Comparison of ENCODE assay signal across 16 cellular contexts in genomic region chr11:330307-330693, GRCh38. TPM values are rescaled to one million over a fixed set of nuclear protein-coding genes. Genes with fewer than 3 reads are reported as not detected.
A peak's percentile ranks its signal among the peaks of the same experiment; 100 is the strongest.
DNase-seq lines count a peak whose midpoint lies in the region; ATAC-seq, FAIRE-seq and TF ChIP-seq lines count a peak whose summit lies in the region.
"Had no signal": no experiment of that assay in that cellular context is flagged by ENCODE, and none has a peak within 500 bp of the region (broad histone marks: within the 10 kb centered on the region; RNA-seq: fewer than 3 reads in every experiment).

No MANE protein-coding gene starts in this region.

- H3K4me1 ChIP-seq in K562 (replicated peaks in 1 of 2; ENCODE audit: control insufficient read depth in 2 of 2, insufficient read depth in 2 of 2, low read length in 2 of 2) (peaks cover 50 to 58% of the 10 kb centered on the region in 2 experiments), neural progenitor cell (peaks cover 21% of the 10 kb centered on the region)

- H3K4me1 Mint-ChIP-seq in activated CD4-positive, alpha-beta T cell treated with anti-CD3 and anti-CD28 coated beads, Interleukin-2, amount 10 ng/mL, durations not matched to agents 7 days and 5 days: peaks cover 78% of the 10 kb centered on the region
- H3K4me1 Mint-ChIP-seq in neural progenitor cell: peaks cover 56% of the 10 kb centered on the region
- peaks cover 5% of the 10 kb centered on the region for H3K4me1 Mint-ChIP-seq in glutamatergic neuron (ENCODE audit: low read depth, unreplicated experiment)

- FAIRE-seq in K562 (lab: Jason Lieb, UNC): no peak
- FAIRE-seq: A549 had no signal

- no peaks in the 10 kb centered on the region for H3K9me1 ChIP-seq in K562 (ENCODE audit: control insufficient read depth, insufficient read depth, low read length)

- in situ Hi-C loops in K562 (cut with MboI): no loop called here

- BruUV-seq in K562 (replicated peaks; lab: Mats Ljungman, UMichigan): no TSS peak

- no peak overlapping the region for H3K4me3 Mint-ChIP-seq in activated CD4-positive, alpha-beta T cell treated with anti-CD3 and anti-CD28 coated beads, Interleukin-2, amount 10 ng/mL, durations not matched to agents 7 days and 5 days
- H3K4me3 Mint-ChIP-seq in neural progenitor cell: no peak overlapping the region
- no peak overlapping the region for H3K4me3 Mint-ChIP-seq in glutamatergic neuron (ENCODE audit: unreplicated experiment)

- no peak for TF ChIP-seq RAD21 in K562 (CRISPR knock-in tag; conservative IDR thresholded peaks at IDR 0.05 in 1 of 2, IDR thresholded peaks at IDR 0.05 in 1 of 2)

- H3K36me3 Mint-ChIP-seq in activated CD4-positive, alpha-beta T cell treated with anti-CD3 and anti-CD28 coated beads, Interleukin-2, amount 10 ng/mL, durations not matched to agents 7 days and 5 days (ENCODE audit: low read depth): peaks cover 15% of the 10 kb centered on the region
- H3K36me3 Mint-ChIP-seq in neural progenitor cell (peaks cover 4% of the 10 kb centered on the region), glutamatergic neuron (ENCODE audit: unreplicated experiment) (no peaks in the 10 kb centered on the region)

- H3K27ac Mint-ChIP-seq in activated CD4-positive, alpha-beta T cell treated with anti-CD3 and anti-CD28 coated beads, Interleukin-2, amount 10 ng/mL, durations not matched to agents 7 days and 5 days: peak overlapping the region; percentile 31
- peak overlapping the region; percentile 60 for H3K27ac Mint-ChIP-seq in neural progenitor cell
- no peak overlapping the region for H3K27ac Mint-ChIP-seq in glutamatergic neuron (ENCODE audit: unreplicated experiment)

- peak overlapping the region; percentile 58 to 77 for H3K9ac ChIP-seq in K562 (ENCODE audit: insufficient read depth in 1 of 2, low read depth in 2 of 2, low read length in 2 of 2)
- H3K9ac ChIP-seq in neural progenitor cell: no peak overlapping the region

- H3K79me2 ChIP-seq in K562 (ENCODE audit: control insufficient read depth, insufficient read depth, low read length): peaks cover 29% of the 10 kb centered on the region
- no peaks in the 10 kb centered on the region for H3K79me2 ChIP-seq in neural progenitor cell (ENCODE audit: low read depth)
- H3K79me2 ChIP-seq: hepatocyte had no signal

- POLR2A ChIA-PET in activated CD4-positive, alpha-beta T cell treated with anti-CD3 and anti-CD28 coated beads, Interleukin-2, amount 10 ng/mL, durations not matched to agents 7 days and 5 days (lab: Charles Lee): interaction anchor here (1.4 to 1.8 kb wide), 2 partner anchors 13 to 25 kb away, joined by 3 to 7 read pairs; no protein-coding TSS in a partner anchor
- POLR2A ChIA-PET in K562 (lab: Yijun Ruan, JAX): interaction anchor here (0.6 to 3.1 kb wide), 14 partner anchors 10 to 1063 kb away, joined by 3 to 21 read pairs (median 4); partner anchors contain the start of genes BET1L and RIC8A

- H4K20me1 ChIP-seq in K562 (replicated peaks; ENCODE audit: control insufficient read depth, insufficient read depth, low read length) (no peaks in the 10 kb centered on the region), neural progenitor cell (ENCODE audit: low read depth) (no peaks in the 10 kb centered on the region)

- H3K9me3 Mint-ChIP-seq in activated CD4-positive, alpha-beta T cell treated with anti-CD3 and anti-CD28 coated beads, Interleukin-2, amount 10 ng/mL, durations not matched to agents 7 days and 5 days: peaks cover 4% of the 10 kb centered on the region
- peaks cover 25% of the 10 kb centered on the region for H3K9me3 Mint-ChIP-seq in neural progenitor cell
- peaks cover 3% of the 10 kb centered on the region for H3K9me3 Mint-ChIP-seq in glutamatergic neuron (ENCODE audit: unreplicated experiment)

- intact Hi-C loops in K562 (cut with micrococcal nuclease): no loop called here

- ATAC-seq in K562 (no peak), GM21576 (IDR thresholded peaks at IDR 0.05; ENCODE audit: unreplicated experiment) (no peak), GM19452 (IDR thresholded peaks at IDR 0.05; ENCODE audit: unreplicated experiment) (no peak)
- ATAC-seq: A549 had no signal

- H3K27ac ChIP-seq in K562 (ENCODE audit: extremely low read depth, low read depth, low read length) (peak overlapping the region; percentile 79), neural progenitor cell (no peak overlapping the region)
- H3K27ac ChIP-seq: A549, prostate gland, suprapubic skin had no signal

- no peak for DNase-seq in activated CD4-positive, alpha-beta T cell treated with anti-CD3 and anti-CD28 coated beads, Interleukin-2, amount 10 ng/mL, durations not matched to agents 7 days and 5 days
- DNase-seq in activated CD4-positive, alpha-beta T cell treated with anti-CD3 and anti-CD28 coated beads for 48 hours: no peak
- DNase-seq in K562 (ENCODE audit: extremely low read depth in 1 of 4, low spot score in 3 of 4) (no peak), neural progenitor cell (ENCODE audit: low spot score) (no peak), glutamatergic neuron (no peak)
- DNase-seq: activated CD4-positive, CD25-positive, alpha-beta regulatory T cell; NCI-H146; NCI-H524 had no signal

- no peaks in the 10 kb centered on the region for H3K27me3 Mint-ChIP-seq in activated CD4-positive, alpha-beta T cell treated with anti-CD3 and anti-CD28 coated beads, Interleukin-2, amount 10 ng/mL, durations not matched to agents 7 days and 5 days
- peaks cover 11% of the 10 kb centered on the region for H3K27me3 Mint-ChIP-seq in neural progenitor cell (ENCODE audit: insufficient read depth, low read depth)
- H3K27me3 Mint-ChIP-seq in glutamatergic neuron (ENCODE audit: unreplicated experiment): peaks cover 6% of the 10 kb centered on the region

- H3K36me3 ChIP-seq in K562 (ENCODE audit: control insufficient read depth, insufficient read depth, low read length) (no peaks in the 10 kb centered on the region), neural progenitor cell (no peaks in the 10 kb centered on the region)
- H3K36me3 ChIP-seq: prostate gland, suprapubic skin had no signal

- TF ChIP-seq CTCF in K562 (IDR thresholded peaks at IDR 0.05 in 2 of 3, conservative IDR thresholded peaks at IDR 0.05 in 1 of 3; ENCODE audit: insufficient read depth in 2 of 3, low read depth in 1 of 3, low read length in 3 of 3) (no peak), neural progenitor cell (IDR thresholded peaks at IDR 0.05) (no peak), glutamatergic neuron (IDR thresholded peaks at IDR 0.05; ENCODE audit: partially characterized antibody, unreplicated experiment) (no peak)

- H3K4me2 ChIP-seq in K562 (ENCODE audit: insufficient read depth, low read length) (peak overlapping the region; percentile 67), neural progenitor cell (no peak overlapping the region)
- H3K4me2 ChIP-seq: A549, hepatocyte had no signal

- H3K4me3 ChIP-seq in K562 (no peak overlapping the region), neural progenitor cell (no peak overlapping the region)
- H3K4me3 ChIP-seq: A549, hepatocyte, prostate gland, suprapubic skin had no signal

- H3K9me3 ChIP-seq in K562 (replicated peaks; ENCODE audit: control insufficient read depth, insufficient read depth, low read depth, low read length) (peaks cover 7% of the 10 kb centered on the region; the same call in 1 of the 2 replicates), neural progenitor cell (ENCODE audit: low read depth) (no peaks in the 10 kb centered on the region)
- H3K9me3 ChIP-seq: A549, prostate gland, suprapubic skin had no signal

- no peak for TF ChIP-seq EP300 in K562 (IDR thresholded peaks at IDR 0.05; ENCODE audit: low read length)

- H2AFZ ChIP-seq in K562 (ENCODE audit: low read depth, low read length): no peak overlapping the region
- no peak overlapping the region for H2AFZ ChIP-seq in neural progenitor cell (replicated peaks)
- H2AFZ ChIP-seq: hepatocyte had no signal

- TF ChIP-seq POLR2A in GM15510 (IDR thresholded peaks at IDR 0.05; ENCODE audit: borderline replicate concordance, extremely low read depth, insufficient read length) (peak; percentile 11), K562 (conservative IDR thresholded peaks at IDR 0.05) (no peak)

- H3K27me3 ChIP-seq in K562 (ENCODE audit: control insufficient read depth in 2 of 2, insufficient read depth in 2 of 2, low read length in 2 of 2) (no peaks in the 10 kb centered on the region), neural progenitor cell (no peaks in the 10 kb centered on the region)
- H3K27me3 ChIP-seq: hepatocyte, suprapubic skin had no signal

- peaks cover 18% of the 10 kb centered on the region for H3F3A ChIP-seq in neural progenitor cell (ENCODE audit: low read depth)

- CTCF ChIA-PET in activated CD4-positive, alpha-beta T cell treated with anti-CD3 and anti-CD28 coated beads, Interleukin-2, amount 10 ng/mL, durations not matched to agents 7 days and 5 days (lab: Charles Lee): interaction anchor here (0.9 to 2.4 kb wide), 8 partner anchors 8 to 189 kb away, joined by 3 to 12 read pairs (median 4); partner anchors contain the start of genes BET1L and RIC8A
- CTCF ChIA-PET in K562 (lab: Yijun Ruan, JAX; ENCODE audit: low intra/inter-chr PET ratio): no interaction called here

- 60% methylated on average over 12 of the region's 14 CpGs for WGBS in K562 (ENCODE audit: insufficient coverage, low coverage, missing lambda C conversion rate)

RNA-seq across cellular contexts. Expression of gene IFITM3, which starts 9.6 kb away (rescaled TPM):
- 100 to 1,000 TPM; 213 to 271 TPM for total RNA-seq in activated CD4-positive, alpha-beta T cell treated with anti-CD3 and anti-CD28 coated beads, Interleukin-2, amount 10 ng/mL, durations not matched to agents 7 days and 5 days
- total RNA-seq in K562 (2011; cell fraction: chromatin; rRNA removed; ENCODE audit: low replicate concordance): 6.0 and 26.3 TPM in 2 replicates
- total RNA-seq in K562 (2011; cell fraction: nucleolus; rRNA removed): 38.8 and 53.5 TPM in 2 replicates
- 31.1 and 36.4 TPM in 2 replicates for total RNA-seq in K562 (2011; cell fraction: nucleoplasm; rRNA removed)
- total RNA-seq in K562 (2014; rRNA removed): 49.6 and 70.6 TPM in 2 replicates
- total RNA-seq in K562 (2014; rRNA removed; fragmentation: Illumina TruSeq; extraction: Trizol): 41.0 and 51.5 TPM in 2 replicates
- total RNA-seq in K562 (2015; rRNA removed; fragmentation: Illumina TruSeq; extraction: Trizol): 155 and 161 TPM in 2 replicates
- total RNA-seq in K562 (2021): 163 and 164 TPM in 2 replicates
- polyA plus RNA-seq in K562 (2011; rRNA removed): 22.7 and 77.6 TPM in 2 replicates
- polyA plus RNA-seq in K562 (2011; cell fraction: cytosol; rRNA removed): 128 TPM in 2 replicates
- 28.0 and 34.2 TPM in 2 replicates for polyA plus RNA-seq in K562 (2011; cell fraction: nucleus; rRNA removed)
- 478 and 481 TPM in 2 replicates for polyA plus RNA-seq in K562 (2012)
- 242 and 297 TPM in 2 replicates for polyA plus RNA-seq in K562 (2014; fragmentation: Illumina TruSeq; extraction: Trizol)
- polyA plus RNA-seq in K562 (2014; fragmentation: Nextera tagmentation; extraction: Ambion mirVana): 100 to 1,000 TPM; 452 to 461 TPM
- 77.7 and 150 TPM in 2 replicates for polyA plus RNA-seq in K562 (2014; rRNA removed)
- polyA minus RNA-seq in K562 (2011; rRNA and poly(A)+ RNA removed): 19.8 and 26.3 TPM in 2 replicates
- polyA minus RNA-seq in K562 (2011; cell fraction: cytosol; rRNA and poly(A)+ RNA removed): 49.6 and 95.7 TPM in 2 replicates
- 6.9 and 19.4 TPM in 2 replicates for polyA minus RNA-seq in K562 (2011; cell fraction: nucleus; rRNA and poly(A)+ RNA removed)
- total RNA-seq in neural progenitor cell (ENCODE audit: low replicate concordance): 19.8 and 61.7 TPM in 2 replicates
- total RNA-seq in glutamatergic neuron (ENCODE audit: unreplicated experiment): 0.93 TPM

RNA-seq across cellular contexts. Expression of gene IFITM1, which starts 16.5 kb away (rescaled TPM):
- total RNA-seq in activated CD4-positive, alpha-beta T cell treated with anti-CD3 and anti-CD28 coated beads, Interleukin-2, amount 10 ng/mL, durations not matched to agents 7 days and 5 days: 1,000 to 10,000 TPM; 1,306 to 1,465 TPM
- 394 and 929 TPM in 2 replicates for total RNA-seq in K562 (2011; cell fraction: chromatin; rRNA removed; ENCODE audit: low replicate concordance)
- 1,445 and 1,483 TPM in 2 replicates for total RNA-seq in K562 (2011; cell fraction: nucleolus; rRNA removed)
- total RNA-seq in K562 (2011; cell fraction: nucleoplasm; rRNA removed): 1,061 and 1,262 TPM in 2 replicates
- total RNA-seq in K562 (2014; rRNA removed) (793 and 818 TPM in 2 replicates), K562 (2014; rRNA removed; fragmentation: Illumina TruSeq; extraction: Trizol) (572 and 787 TPM in 2 replicates), K562 (2015; rRNA removed; fragmentation: Illumina TruSeq; extraction: Trizol) (979 and 985 TPM in 2 replicates), K562 (2021) (691 and 717 TPM in 2 replicates), neural progenitor cell (ENCODE audit: low replicate concordance) (13.3 and 48.6 TPM in 2 replicates), glutamatergic neuron (ENCODE audit: unreplicated experiment) (2.6 TPM)
- polyA plus RNA-seq in K562 (2011; rRNA removed) (900 and 1,311 TPM in 2 replicates), K562 (2014; fragmentation: Illumina TruSeq; extraction: Trizol) (1,966 and 1,984 TPM in 2 replicates), K562 (2014; fragmentation: Nextera tagmentation; extraction: Ambion mirVana) (1,000 to 10,000 TPM; 4,252 to 5,579 TPM), K562 (2014; rRNA removed) (974 and 999 TPM in 2 replicates)
- 2,724 and 2,737 TPM in 2 replicates for polyA plus RNA-seq in K562 (2011; cell fraction: cytosol; rRNA removed)
- 780 and 1,049 TPM in 2 replicates for polyA plus RNA-seq in K562 (2011; cell fraction: nucleus; rRNA removed)
- 1,084 and 1,212 TPM in 2 replicates for polyA plus RNA-seq in K562 (2012)
- polyA minus RNA-seq in K562 (2011; rRNA and poly(A)+ RNA removed): 752 and 801 TPM in 2 replicates
- polyA minus RNA-seq in K562 (2011; cell fraction: cytosol; rRNA and poly(A)+ RNA removed): 577 and 662 TPM in 2 replicates
- 139 and 266 TPM in 2 replicates for polyA minus RNA-seq in K562 (2011; cell fraction: nucleus; rRNA and poly(A)+ RNA removed)

RNA-seq across cellular contexts. Expression of gene IFITM2, which starts 22.7 kb away (rescaled TPM):
- 1,000 to 10,000 TPM; 1,561 to 1,733 TPM for total RNA-seq in activated CD4-positive, alpha-beta T cell treated with anti-CD3 and anti-CD28 coated beads, Interleukin-2, amount 10 ng/mL, durations not matched to agents 7 days and 5 days
- 6.5 and 20.8 TPM in 2 replicates for total RNA-seq in K562 (2011; cell fraction: chromatin; rRNA removed; ENCODE audit: low replicate concordance)
- 47.0 and 138 TPM in 2 replicates for total RNA-seq in K562 (2011; cell fraction: nucleolus; rRNA removed)
- 31.5 and 44.9 TPM in 2 replicates for total RNA-seq in K562 (2011; cell fraction: nucleoplasm; rRNA removed)
- 52.8 and 187 TPM in 2 replicates for total RNA-seq in K562 (2014; rRNA removed)
- 137 and 145 TPM in 2 replicates for total RNA-seq in K562 (2014; rRNA removed; fragmentation: Illumina TruSeq; extraction: Trizol)
- 290 and 356 TPM in 2 replicates for total RNA-seq in K562 (2015; rRNA removed; fragmentation: Illumina TruSeq; extraction: Trizol)
- total RNA-seq in K562 (2021): 693 and 698 TPM in 2 replicates
- 205 and 655 TPM in 2 replicates for polyA plus RNA-seq in K562 (2011; rRNA removed)
- 600 and 1,150 TPM in 2 replicates for polyA plus RNA-seq in K562 (2011; cell fraction: cytosol; rRNA removed)
- polyA plus RNA-seq in K562 (2011; cell fraction: nucleus; rRNA removed): 59.9 and 198 TPM in 2 replicates
- polyA plus RNA-seq in K562 (2012): 488 and 506 TPM in 2 replicates
- 472 and 547 TPM in 2 replicates for polyA plus RNA-seq in K562 (2014; fragmentation: Illumina TruSeq; extraction: Trizol)
- polyA plus RNA-seq in K562 (2014; fragmentation: Nextera tagmentation; extraction: Ambion mirVana): 1,000 to 10,000 TPM; 3,629 to 4,872 TPM
- polyA plus RNA-seq in K562 (2014; rRNA removed): 255 and 328 TPM in 2 replicates
- 69.9 and 190 TPM in 2 replicates for polyA minus RNA-seq in K562 (2011; rRNA and poly(A)+ RNA removed)
- polyA minus RNA-seq in K562 (2011; cell fraction: cytosol; rRNA and poly(A)+ RNA removed): 143 and 401 TPM in 2 replicates
- 14.8 and 71.3 TPM in 2 replicates for polyA minus RNA-seq in K562 (2011; cell fraction: nucleus; rRNA and poly(A)+ RNA removed)
- 10.5 and 63.9 TPM in 2 replicates for total RNA-seq in neural progenitor cell (ENCODE audit: low replicate concordance)
- total RNA-seq in glutamatergic neuron (ENCODE audit: unreplicated experiment): 2.5 TPM

RNA-seq across cellular contexts. Expression of gene IFITM5, which starts 31.0 kb away (rescaled TPM):
- not detected for total RNA-seq in activated CD4-positive, alpha-beta T cell treated with anti-CD3 and anti-CD28 coated beads, Interleukin-2, amount 10 ng/mL, durations not matched to agents 7 days and 5 days
- total RNA-seq in K562 (2011; cell fraction: chromatin; rRNA removed; ENCODE audit: low replicate concordance): not detected in 2 replicates
- not detected in 2 replicates for total RNA-seq in K562 (2011; cell fraction: nucleolus; rRNA removed)
- not detected in 2 replicates for total RNA-seq in K562 (2011; cell fraction: nucleoplasm; rRNA removed)
- not detected in 2 replicates for total RNA-seq in K562 (2014; rRNA removed)
- total RNA-seq in K562 (2014; rRNA removed; fragmentation: Illumina TruSeq; extraction: Trizol): not detected in 2 replicates
- not detected in 2 replicates for total RNA-seq in K562 (2015; rRNA removed; fragmentation: Illumina TruSeq; extraction: Trizol)
- total RNA-seq in K562 (2021): not detected in 2 replicates
- polyA plus RNA-seq in K562 (2011; rRNA removed): not detected in 2 replicates
- not detected in 2 replicates for polyA plus RNA-seq in K562 (2011; cell fraction: cytosol; rRNA removed)
- not detected in 2 replicates for polyA plus RNA-seq in K562 (2011; cell fraction: nucleus; rRNA removed)
- not detected in 2 replicates for polyA plus RNA-seq in K562 (2012)
- not detected in 2 replicates for polyA plus RNA-seq in K562 (2014; fragmentation: Illumina TruSeq; extraction: Trizol)
- polyA plus RNA-seq in K562 (2014; fragmentation: Nextera tagmentation; extraction: Ambion mirVana): not detected
- 0.19 TPM in 1 of 2 replicates, not detected in the other for polyA plus RNA-seq in K562 (2014; rRNA removed)
- not detected in 2 replicates for polyA minus RNA-seq in K562 (2011; rRNA and poly(A)+ RNA removed)
- polyA minus RNA-seq in K562 (2011; cell fraction: cytosol; rRNA and poly(A)+ RNA removed): not detected in 2 replicates
- polyA minus RNA-seq in K562 (2011; cell fraction: nucleus; rRNA and poly(A)+ RNA removed): not detected in 2 replicates
- total RNA-seq in neural progenitor cell (ENCODE audit: low replicate concordance): not detected in 2 replicates
- total RNA-seq in glutamatergic neuron (ENCODE audit: unreplicated experiment): not detected
- total RNA-seq: hepatocyte, prostate gland, suprapubic skin had no signal
- polyA plus RNA-seq: A549, fibroblast of lung, hepatocyte had no signal

RNA-seq across cellular contexts. Expression of gene B4GALNT4, which starts 39.0 kb away (rescaled TPM):
- total RNA-seq in activated CD4-positive, alpha-beta T cell treated with anti-CD3 and anti-CD28 coated beads, Interleukin-2, amount 10 ng/mL, durations not matched to agents 7 days and 5 days: 1 to 10 TPM; 1.5 to 1.6 TPM
- 45.4 and 151 TPM in 2 replicates for total RNA-seq in K562 (2011; cell fraction: chromatin; rRNA removed; ENCODE audit: low replicate concordance)
- 117 and 141 TPM in 2 replicates for total RNA-seq in K562 (2011; cell fraction: nucleolus; rRNA removed)
- total RNA-seq in K562 (2011; cell fraction: nucleoplasm; rRNA removed): 54.9 and 57.5 TPM in 2 replicates
- total RNA-seq in K562 (2014; rRNA removed): 22.7 and 26.2 TPM in 2 replicates
- total RNA-seq in K562 (2014; rRNA removed; fragmentation: Illumina TruSeq; extraction: Trizol): 2.1 and 2.5 TPM in 2 replicates
- 7.6 and 9.7 TPM in 2 replicates for total RNA-seq in K562 (2015; rRNA removed; fragmentation: Illumina TruSeq; extraction: Trizol)
- 33.6 and 37.1 TPM in 2 replicates for total RNA-seq in K562 (2021)
- 14.0 and 22.7 TPM in 2 replicates for polyA plus RNA-seq in K562 (2011; rRNA removed)
- polyA plus RNA-seq in K562 (2011; cell fraction: cytosol; rRNA removed): 20.4 and 42.5 TPM in 2 replicates
- polyA plus RNA-seq in K562 (2011; cell fraction: nucleus; rRNA removed): 174 and 271 TPM in 2 replicates
- 17.2 and 19.0 TPM in 2 replicates for polyA plus RNA-seq in K562 (2012)
- polyA plus RNA-seq in K562 (2014; fragmentation: Illumina TruSeq; extraction: Trizol): 4.5 and 10.9 TPM in 2 replicates
- under 1 TPM in 1 of 2 experiments, not detected in 1; 0.20 TPM for polyA plus RNA-seq in K562 (2014; fragmentation: Nextera tagmentation; extraction: Ambion mirVana)
- 30.0 and 32.0 TPM in 2 replicates for polyA plus RNA-seq in K562 (2014; rRNA removed)
- polyA minus RNA-seq in K562 (2011; rRNA and poly(A)+ RNA removed): 2.1 and 3.3 TPM in 2 replicates
- polyA minus RNA-seq in K562 (2011; cell fraction: cytosol; rRNA and poly(A)+ RNA removed): 8.1 and 9.7 TPM in 2 replicates
- 23.6 and 27.2 TPM in 2 replicates for polyA minus RNA-seq in K562 (2011; cell fraction: nucleus; rRNA and poly(A)+ RNA removed)
- total RNA-seq in neural progenitor cell (ENCODE audit: low replicate concordance): 16.4 and 110 TPM in 2 replicates
- 418 TPM for total RNA-seq in glutamatergic neuron (ENCODE audit: unreplicated experiment)
